Comparison of ENCODE assay signal across 7 cellular contexts in the genomic region with DNA sequence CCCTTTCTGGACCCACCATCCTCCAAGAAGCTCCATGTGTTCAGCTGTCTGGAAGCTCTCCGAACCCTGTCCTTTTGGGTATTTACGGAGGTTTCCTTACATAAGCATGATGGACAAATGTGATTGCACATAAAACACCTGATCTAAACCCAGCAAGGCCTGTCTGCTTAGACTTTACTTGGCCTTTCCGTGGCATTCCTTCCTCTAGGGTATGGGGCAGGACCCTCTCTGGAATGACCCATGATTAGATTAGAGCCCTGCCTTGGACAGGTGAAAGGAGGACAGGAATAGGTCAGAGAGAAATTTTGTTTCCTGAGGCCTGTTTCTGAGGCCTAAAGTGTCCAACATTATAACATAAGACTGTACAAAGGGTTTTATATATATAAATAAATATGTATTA. TPM values are rescaled to one million over a fixed set of nuclear protein-coding genes. Genes with fewer than 3 reads are reported as not detected.
"Had no signal": no experiment of that assay in that cellular context is flagged by ENCODE, and none has a peak within 500 bp of the region (broad histone marks: within the 10 kb centered on the region; RNA-seq: fewer than 3 reads in every experiment).

No MANE protein-coding gene starts in this region.

- H3K27ac ChIP-seq: HL-60 had no signal

- H3K9me3 Mint-ChIP-seq: GM23338, H9, IgD-negative memory B cell had no signal

- DNase-seq: H9, HCEC 1CT, KBM-7 had no signal

- H3K4me3 ChIP-seq: GM23338 had no signal

- H3K27ac Mint-ChIP-seq: GM23338, H9, IgD-negative memory B cell had no signal

- H3K4me3 Mint-ChIP-seq: GM23338, H9, IgD-negative memory B cell had no signal

- H3K4me2 ChIP-seq: GM23338 had no signal

- H2AFZ ChIP-seq: GM23338 had no signal

- ATAC-seq: GM23338, HepG2 had no signal

RNA-seq across cellular contexts. Expression of a gene that starts 16.9 kb away (rescaled TPM):
- polyA plus RNA-seq: IgD-negative memory B cell had no signal
